8 cellular contexts compared by ENCODE assay signal in the genomic region with DNA sequence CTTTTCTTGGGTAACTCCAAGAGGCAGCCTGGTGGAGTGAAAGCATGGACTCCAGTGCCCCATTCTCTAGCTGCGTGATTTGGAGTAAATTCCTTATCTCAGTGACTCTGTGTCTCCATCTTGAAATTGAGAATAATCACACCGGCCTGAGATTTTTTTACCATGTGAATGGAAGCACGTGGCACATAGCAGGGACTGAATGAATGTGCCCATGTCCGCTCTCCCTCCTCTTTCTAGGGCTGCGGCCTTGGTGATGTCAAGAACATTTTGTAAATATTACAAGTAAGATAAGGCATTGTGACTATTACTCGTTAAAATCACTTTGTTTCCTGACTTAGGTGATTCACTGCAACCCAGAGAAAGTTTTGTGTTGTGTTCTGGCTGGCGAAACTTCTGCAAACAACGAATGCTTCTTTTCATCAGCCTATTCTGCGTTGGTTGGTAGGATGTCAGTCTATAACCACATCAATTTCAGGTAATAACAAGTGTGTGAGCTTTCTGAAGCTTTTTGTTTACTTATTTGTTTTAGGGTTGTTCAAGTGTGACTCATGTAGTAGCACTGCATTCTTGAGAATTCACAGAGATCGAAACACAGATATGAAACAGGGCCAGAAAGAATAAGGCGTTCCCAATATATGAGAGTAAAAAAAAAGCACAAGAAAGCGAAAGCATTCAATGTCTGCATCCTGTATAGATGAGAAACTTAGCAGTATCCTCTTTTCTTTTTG.
DNase-seq lines count a peak whose midpoint lies in the region; ATAC-seq lines count a peak whose summit lies in the region.

No MANE protein-coding gene starts in this region.

- no peaks in the 10 kb centered on the region for H3K36me3 ChIP-seq in mesodermal cell (ENCODE audit: control insufficient read depth, insufficient read depth, low read length)

- H3K36me3 Mint-ChIP-seq in activated T-helper 17 cell treated with anti-CD3 and anti-CD28 coated beads, Interleukin-2, amount 50 U/mL, for 72 hours (ENCODE audit: low read depth): no peaks in the 10 kb centered on the region

- peaks cover 16% of the 10 kb centered on the region for H3K9me3 Mint-ChIP-seq in activated T-helper 17 cell treated with anti-CD3 and anti-CD28 coated beads, Interleukin-2, amount 50 U/mL, for 72 hours

- H3K27ac ChIP-seq in mesodermal cell (ENCODE audit: low read depth, low read length, severe bottlenecking): peak overlapping the region; percentile 83

- H3K27me3 Mint-ChIP-seq in activated T-helper 17 cell treated with anti-CD3 and anti-CD28 coated beads, Interleukin-2, amount 50 U/mL, for 72 hours: no peaks in the 10 kb centered on the region

- peak overlapping the region; percentile 49 for H3K4me3 Mint-ChIP-seq in activated T-helper 17 cell treated with anti-CD3 and anti-CD28 coated beads, Interleukin-2, amount 50 U/mL, for 72 hours

- peak; percentile 40 for ATAC-seq in HG02798 (IDR thresholded peaks at IDR 0.05; ENCODE audit: poor library complexity, unreplicated experiment)
- peak; percentile 88 for ATAC-seq in activated T-helper 17 cell treated with anti-CD3 and anti-CD28 coated beads, Interleukin-2, amount 50 U/mL, for 72 hours (replicated peaks)

- peak overlapping the region; percentile 18 for H3K27ac Mint-ChIP-seq in activated T-helper 17 cell treated with anti-CD3 and anti-CD28 coated beads, Interleukin-2, amount 50 U/mL, for 72 hours

- DNase-seq in ELR (ENCODE audit: low read depth): peak; percentile 92
- no peak for DNase-seq in hepatic stellate cell (ENCODE audit: low spot score)
- DNase-seq in DMS 273 (lab: John Stamatoyannopoulos, UW; ENCODE audit: unreplicated experiment): no peak
- DNase-seq in NOMO-1 treated with DMSO at 0.1 percent for 48 hours (lab: John Stamatoyannopoulos, UW; ENCODE audit: unreplicated experiment): no peak
- DNase-seq in NCI-H526 (lab: John Stamatoyannopoulos, UW): no peak

- H3K4me1 Mint-ChIP-seq in activated T-helper 17 cell treated with anti-CD3 and anti-CD28 coated beads, Interleukin-2, amount 50 U/mL, for 72 hours: peaks cover 8% of the 10 kb centered on the region

- 77 to 84% methylated on average over 6 to 8 of the region's 12 CpGs for WGBS in mesodermal cell (ENCODE audit: insufficient coverage in 2 of 2), 2 experiments

- H3K4me1 ChIP-seq in mesodermal cell (ENCODE audit: control insufficient read depth, insufficient read depth, low read length, poor library complexity, severe bottlenecking): peaks cover 25% of the 10 kb centered on the region

- peaks cover 11% of the 10 kb centered on the region for H3K9me3 ChIP-seq in mesodermal cell (ENCODE audit: control insufficient read depth, low read length)

- no peak overlapping the region for H3K4me3 ChIP-seq in mesodermal cell (ENCODE audit: extremely low read depth, insufficient read depth, low read length, poor library complexity, severe bottlenecking)
